2 cellular contexts compared by ENCODE assay signal in genomic region chr3:191236635-191237034, GRCh38.
TF ChIP-seq lines count a peak whose summit lies in the region.

No MANE protein-coding gene starts in this region.

TF ChIP-seq in IMR-90, 13 proteins besides CTCF, POLR2A, EP300 and RAD21:
- TF ChIP-seq FOS (IDR thresholded peaks at IDR 0.05; ENCODE audit: low read depth, low read length) (no peak), SMC3 (IDR thresholded peaks at IDR 0.05; ENCODE audit: low read depth, low read length) (no peak), RFX5 (IDR thresholded peaks at IDR 0.05; ENCODE audit: low read depth, low read length) (no peak)
TF ChIP-seq in IMR-90: peak in this region for 0.

TF ChIP-seq in GM12878, 131 proteins besides CTCF, POLR2A, EP300 and RAD21:
- TF ChIP-seq ZNF687 (IDR thresholded peaks at IDR 0.05) (0 out of 2 replicates have a peak, but pooled peaks have one; percentile 40), ZNF592 (IDR thresholded peaks at IDR 0.05) (peak; percentile 84), YY1 (IDR thresholded peaks at IDR 0.05; ENCODE audit: low read depth, low read length) (no peak)
